Comparison of ENCODE assay signal across 23 cellular contexts in genomic region chr7:131637846-131638245, GRCh38.
"Had no signal": no experiment of that assay in that cellular context is flagged by ENCODE, and none has a peak within 500 bp of the region (broad histone marks: within the 10 kb centered on the region; RNA-seq: fewer than 3 reads in every experiment).

No MANE protein-coding gene starts in this region.

- H3K4me3 ChIP-seq: gastroesophageal sphincter, left lung, lung, thyroid gland had no signal

- ATAC-seq: gastroesophageal sphincter; left lung; natural killer cell; right cardiac atrium; stimulated activated naive CD8-positive, alpha-beta T cell treated with anti-CD3 and anti-CD28 coated beads, Interleukin-15, Interleukin-2, amounts not matched to agents 100 U/mL and 50 U/mL, for 24 hours had no signal

- H3K27ac ChIP-seq: epithelial cell of prostate, gastroesophageal sphincter, left lung, parathyroid adenoma, thyroid gland had no signal

- H3K27me3 ChIP-seq: gastroesophageal sphincter, left lung, thyroid gland had no signal

- H3K4me1 Mint-ChIP-seq: natural killer cell had no signal

- DNase-seq: activated CD4-positive, alpha-beta T cell treated with anti-CD3 and anti-CD28 coated beads, Interleukin-2, amount 50 U/mL, for 4 hours; activated CD8-positive, alpha-beta memory T cell treated with anti-CD3 and anti-CD28 coated beads for 24 hours; activated CD8-positive, alpha-beta memory T cell treated with anti-CD3 and anti-CD28 coated beads, Interleukin-2, amount 50 U/mL, for 4 hours; activated naive CD4-positive, alpha-beta T cell; activated T-cell treated with anti-CD3 and anti-CD28 coated beads, Interleukin-2, amount 50 U/mL, for 24 hours; amniotic stem cell; cortex of kidney; head of caudate nucleus; left lung; midbrain; natural killer cell; right cardiac atrium; stimulated activated CD4-positive, alpha-beta T cell treated with anti-CD3 and anti-CD28 coated beads, Interleukin-4, amount 100 ng/mL, for 24 hours; stimulated activated naive CD8-positive, alpha-beta T cell treated with anti-CD3 and anti-CD28 coated beads, Interleukin-15, Interleukin-2, amounts not matched to agents 100 U/mL and 50 U/mL, for 24 hours; substantia nigra; T-helper 9 cell; thyroid gland had no signal

- H3K36me3 ChIP-seq: gastroesophageal sphincter, left lung, thyroid gland had no signal

- H2AFZ ChIP-seq: parathyroid adenoma had no signal

- H3K36me3 Mint-ChIP-seq: activated naive CD8-positive, alpha-beta T cell; natural killer cell had no signal

- H3K27ac Mint-ChIP-seq: activated naive CD8-positive, alpha-beta T cell; activated T-cell treated with anti-CD3 and anti-CD28 coated beads, Interleukin-2, amount 50 U/mL, for 24 hours; activated T-helper 2 cell treated with anti-CD3 and anti-CD28 coated beads, Interferon-gamma antibody, Interleukin-2, Interleukin-4, amounts not matched to agents 10 μg/mL and 5 μg/mL and 100 μg/mL, durations not matched to agents 14 hours and 24 hours and 36 hours; natural killer cell had no signal

- H3K4me3 Mint-ChIP-seq: activated naive CD8-positive, alpha-beta T cell; activated T-cell treated with anti-CD3 and anti-CD28 coated beads, Interleukin-2, amount 50 U/mL, for 24 hours; natural killer cell had no signal

- H3K27me3 Mint-ChIP-seq: activated naive CD8-positive, alpha-beta T cell had no signal

- H3K4me1 ChIP-seq: gastroesophageal sphincter, parathyroid adenoma had no signal

- H3K9ac ChIP-seq: parathyroid adenoma had no signal

- H3K9me3 ChIP-seq: gastroesophageal sphincter, left lung, thyroid gland had no signal

- H3K79me2 ChIP-seq: parathyroid adenoma had no signal

- H3K9me3 Mint-ChIP-seq: activated T-cell treated with anti-CD3 and anti-CD28 coated beads, Interleukin-2, amount 50 U/mL, for 24 hours; activated T-helper 2 cell treated with anti-CD3 and anti-CD28 coated beads, Interferon-gamma antibody, Interleukin-2, Interleukin-4, amounts not matched to agents 10 μg/mL and 5 μg/mL and 100 μg/mL, durations not matched to agents 14 hours and 24 hours and 36 hours; natural killer cell had no signal
